ENCODE assay signal across 7 cellular contexts in the genomic region with DNA sequence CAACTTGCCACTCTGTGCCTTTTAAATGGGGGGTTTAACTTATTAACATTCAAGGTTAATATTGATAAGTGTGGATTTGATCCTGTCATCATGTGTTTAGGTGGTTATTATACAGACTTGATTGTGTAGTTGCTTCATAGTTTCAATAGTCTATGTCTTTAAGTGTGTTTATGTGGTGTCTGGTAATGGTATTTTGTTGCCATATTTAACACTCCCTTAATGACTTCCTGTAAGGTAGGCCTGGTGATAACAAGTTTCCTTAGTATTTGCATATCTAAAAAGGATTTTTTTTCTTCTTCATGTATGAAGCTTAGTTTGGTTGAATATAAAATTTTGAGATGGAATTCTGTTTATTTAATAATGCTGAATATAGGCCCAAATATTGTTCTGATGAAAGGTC.
"Had no signal": no experiment of that assay in that cellular context is flagged by ENCODE, and none has a peak within 500 bp of the region (broad histone marks: within the 10 kb centered on the region; RNA-seq: fewer than 3 reads in every experiment).

No MANE protein-coding gene starts in this region.

- DNase-seq: GDM1, GF-D8 had no signal

- FAIRE-seq: G401.6, GM12891, GM12892, GM18507, GM19239 had no signal
